1 cellular context compared by ENCODE assay signal in the genomic region with DNA sequence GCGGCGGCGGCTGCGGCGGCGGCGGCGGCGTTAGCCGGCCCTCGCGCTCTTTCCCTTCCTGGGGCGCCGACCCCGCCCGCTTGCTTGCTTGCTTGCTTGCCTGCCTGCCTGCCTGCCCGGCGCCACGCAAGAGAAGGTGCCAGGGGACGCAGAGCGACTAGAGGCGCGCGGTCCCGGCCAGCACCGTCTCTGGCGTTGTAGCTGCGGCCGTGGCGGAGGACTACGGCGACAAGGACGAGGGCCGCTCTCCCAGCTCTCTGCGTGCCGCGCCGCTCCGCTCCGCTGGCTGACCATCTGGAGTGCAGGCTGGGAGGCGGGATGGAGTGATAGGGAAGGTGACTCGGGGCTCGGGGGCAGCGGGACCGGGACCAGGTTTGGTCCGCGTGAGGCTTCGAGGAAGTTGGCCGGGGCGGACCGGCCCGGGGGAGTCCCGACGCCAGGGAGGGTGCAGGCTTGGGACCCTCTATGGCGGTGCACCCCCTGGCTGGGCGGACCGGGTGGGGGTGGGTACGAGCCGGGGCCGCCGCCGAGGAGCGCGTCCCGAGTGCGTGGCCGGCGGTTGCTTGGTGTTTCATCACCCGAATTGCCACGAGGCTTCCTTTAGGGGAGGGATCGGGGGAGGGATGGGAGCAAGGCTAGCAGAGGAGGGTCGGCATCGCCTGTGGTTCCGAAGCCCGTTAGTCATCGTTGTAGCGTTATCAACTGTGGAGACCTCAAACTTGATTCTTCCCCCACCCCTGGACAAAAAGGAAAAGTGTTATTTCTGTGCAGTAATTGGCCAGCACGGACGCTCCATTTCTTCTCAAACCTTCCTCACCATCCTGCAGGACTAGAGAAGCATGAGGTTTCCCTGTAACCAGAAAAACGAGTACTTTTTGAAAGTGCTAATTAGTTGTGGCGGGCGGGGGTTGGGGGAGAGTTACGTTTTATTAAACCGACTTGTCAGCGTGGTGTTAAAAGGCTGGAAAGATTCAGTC.
A peak's percentile ranks its signal among the peaks of the same experiment; 100 is the strongest.
TF ChIP-seq lines count a peak whose summit lies in the region.

No MANE protein-coding gene starts in this region.

TF ChIP-seq in SK-N-SH, 30 proteins besides CTCF, POLR2A, EP300 and RAD21:
- TF ChIP-seq FOSL2 (IDR thresholded peaks at IDR 0.05; ENCODE audit: borderline replicate concordance, low read depth) (no peak), YY1 (IDR thresholded peaks at IDR 0.05; ENCODE audit: low read depth) (0 out of 2 replicates have a peak, but pooled peaks have one; percentile 33), MXI1 (IDR thresholded peaks at IDR 0.05; ENCODE audit: low read depth, low read length) (peak; percentile 69; the same call in 1 of the 2 replicates), TAF1 (IDR thresholded peaks at IDR 0.05; ENCODE audit: borderline replicate concordance, low read depth, low read length) (peak; percentile 54; the same call in 1 of the 2 replicates), RCOR1 (IDR thresholded peaks at IDR 0.05; ENCODE audit: low read length) (no peak), SIN3A (IDR thresholded peaks at IDR 0.05; ENCODE audit: borderline replicate concordance, low read depth, low read length) (0 out of 2 replicates have a peak, but pooled peaks have one; percentile 10)
- TF ChIP-seq, protein P1, sequence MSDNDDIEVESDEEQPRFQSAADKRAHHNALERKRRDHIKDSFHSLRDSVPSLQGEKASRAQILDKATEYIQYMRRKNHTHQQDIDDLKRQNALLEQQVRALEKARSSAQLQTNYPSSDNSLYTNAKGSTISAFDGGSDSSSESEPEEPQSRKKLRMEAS (IDR thresholded peaks at IDR 0.05; ENCODE audit: low read depth) = peak; percentile 95
